Comparison of ENCODE assay signal across 8 cellular contexts in genomic region chr19:9796113-9796773, GRCh38. TPM values are rescaled to one million over a fixed set of nuclear protein-coding genes. Genes with fewer than 3 reads are reported as not detected.
DNase-seq lines count a peak whose midpoint lies in the region; ATAC-seq, FAIRE-seq and TF ChIP-seq lines count a peak whose summit lies in the region.

No MANE protein-coding gene starts in this region.

- no peaks in the 10 kb centered on the region for H3K36me3 Mint-ChIP-seq in chondrocyte (ENCODE audit: low read depth)

- ATAC-seq in HG03378 (IDR thresholded peaks at IDR 0.05; ENCODE audit: unreplicated experiment) (peak; percentile 74), GM18505 (IDR thresholded peaks at IDR 0.05; ENCODE audit: unreplicated experiment) (no peak)

- H3K4me1 Mint-ChIP-seq in chondrocyte (ENCODE audit: low read depth) = peaks cover 19% of the 10 kb centered on the region

- H3K4me3 Mint-ChIP-seq in chondrocyte (ENCODE audit: unreplicated experiment) = no peak overlapping the region

- DNase-seq in NCI-H526 (lab: John Stamatoyannopoulos, UW) (peak; percentile 75 to 83), chondrocyte (ENCODE audit: low spot score) (no peak), kidney tubule cell (ENCODE audit: low spot score) (peak; percentile 91)
- peak; percentile 72 to 75 for DNase-seq in activated CD4-positive, alpha-beta T cell treated with anti-CD3 and anti-CD28 coated beads for 24 hours (ENCODE audit: low read depth in 2 of 2)
- peak; percentile 78 for DNase-seq in stimulated activated CD4-positive, alpha-beta T cell treated with anti-CD3 and anti-CD28 coated beads, Interleukin-2, amount 100 ng/mL, for 4 hours (ENCODE audit: low read depth)

- H3K27me3 Mint-ChIP-seq in chondrocyte (ENCODE audit: low read depth) = no peaks in the 10 kb centered on the region

- no peaks in the 10 kb centered on the region for H3K9me3 Mint-ChIP-seq in chondrocyte (ENCODE audit: low read depth)

- TF ChIP-seq CTCF in chondrocyte (IDR thresholded peaks at IDR 0.05) = peak; percentile 89

- peak overlapping the region; percentile 57 for H3K27ac Mint-ChIP-seq in chondrocyte (ENCODE audit: unreplicated experiment)

- TF ChIP-seq POLR2A in GM18505 (IDR thresholded peaks at IDR 0.05; ENCODE audit: borderline replicate concordance, extremely low read depth, insufficient read depth, insufficient read length) = no peak

- peak; percentile 92 for FAIRE-seq in G401.6 (lab: Jason Lieb, UNC)

RNA-seq across cellular contexts. Expression of gene FBXL12, which starts 22.6 kb away (rescaled TPM):
- 24.2 to 27.8 TPM (median 26.7 TPM) in 3 replicates for total RNA-seq in chondrocyte

RNA-seq across cellular contexts. Expression of gene ZNF846, which starts 27.7 kb away (rescaled TPM):
- 18.8 to 20.3 TPM (median 19.4 TPM) in 3 replicates for total RNA-seq in chondrocyte

RNA-seq across cellular contexts. Expression of gene UBL5, which starts 31.5 kb away (rescaled TPM):
- total RNA-seq in chondrocyte = 265 to 294 TPM (median 265 TPM) in 3 replicates

RNA-seq across cellular contexts. Expression of gene PIN1, which starts 38.9 kb away (rescaled TPM):
- total RNA-seq in chondrocyte = 64.5 to 78.4 TPM (median 65.5 TPM) in 3 replicates
